ENCODE assay signal across 8 cellular contexts in genomic region chr1:231420959-231421615, GRCh38. TPM values are rescaled to one million over a fixed set of nuclear protein-coding genes. Genes with fewer than 3 reads are reported as not detected.
DNase-seq lines count a peak whose midpoint lies in the region; ATAC-seq and TF ChIP-seq lines count a peak whose summit lies in the region.

No MANE protein-coding gene starts in this region.

- H3K4me1 Mint-ChIP-seq in type B pancreatic cell (ENCODE audit: unreplicated experiment), result peaks cover 27% of the 10 kb centered on the region

- H3K36me3 Mint-ChIP-seq in type B pancreatic cell, result peaks cover 3% of the 10 kb centered on the region

- H3K79me2 ChIP-seq in OCI-LY1 (ENCODE audit: insufficient read depth, low read length) (peaks cover 50% of the 10 kb centered on the region), neural cell (replicated peaks; ENCODE audit: insufficient read depth, low read length) (peaks cover 50% of the 10 kb centered on the region)

- DNase-seq in NCI-H2171 treated with DMSO at 0.1 percent for 48 hours (lab: John Stamatoyannopoulos, UW), result peak; percentile 55
- no peak for DNase-seq in NCI-H2171 (lab: John Stamatoyannopoulos, UW)
- DNase-seq in activated T-helper 1 cell treated with anti-CD3 and anti-CD28 coated beads, Interleukin-2, amount 50 U/mL, for 16 hours (ENCODE audit: low read depth in 1 of 2, low spot score in 1 of 2), result peak; percentile 14 to 28
- peak; percentile 54 for DNase-seq in fibroblast of the aortic adventitia (ENCODE audit: low read depth)
- peak; percentile 73 for DNase-seq in type B pancreatic cell (ENCODE audit: extremely low spot score, unreplicated experiment)

- H2AFZ ChIP-seq in OCI-LY1 (ENCODE audit: low read length) (no peak overlapping the region), neural cell (ENCODE audit: low read depth, low read length) (no peak overlapping the region)

- H3K4me3 ChIP-seq in OCI-LY1 (ENCODE audit: low read depth, low read length, poor library complexity, severe bottlenecking) (peak overlapping the region; percentile 75), fibroblast of the aortic adventitia (ENCODE audit: low read depth, low read length) (peak overlapping the region; percentile 82), neural cell (ENCODE audit: low read length) (peak overlapping the region; percentile 87)

- H3K9ac ChIP-seq in OCI-LY1 (ENCODE audit: low read length) (peak overlapping the region; percentile 91), neural cell (ENCODE audit: low read length) (peak overlapping the region; percentile 82)

- TF ChIP-seq EP300 in neural cell (conservative IDR thresholded peaks at IDR 0.05; ENCODE audit: poor library complexity, severe bottlenecking), result no peak

- ATAC-seq in HG02885 (IDR thresholded peaks at IDR 0.05; ENCODE audit: poor library complexity, unreplicated experiment), result peak; percentile 16

- H4K20me1 ChIP-seq in OCI-LY1 (ENCODE audit: insufficient read depth, low read length) (no peaks in the 10 kb centered on the region), neural cell (ENCODE audit: insufficient read depth) (peaks cover 14% of the 10 kb centered on the region)

- TF ChIP-seq RAD21 in neural cell (conservative IDR thresholded peaks at IDR 0.05), result no peak

- no peaks in the 10 kb centered on the region for H3K9me3 Mint-ChIP-seq in type B pancreatic cell

- H3K27ac ChIP-seq in OCI-LY1 (ENCODE audit: low read depth, low read length, poor library complexity, severe bottlenecking) (peak overlapping the region; percentile 78), neural cell (ENCODE audit: low read length) (peak overlapping the region; percentile 72)

- peak overlapping the region; percentile 43 for H3K27ac Mint-ChIP-seq in type B pancreatic cell

- H3K4me3 Mint-ChIP-seq in type B pancreatic cell, result peak overlapping the region; percentile 90

- H3K27me3 Mint-ChIP-seq in type B pancreatic cell, result peaks cover 2% of the 10 kb centered on the region

- H3K4me1 ChIP-seq in OCI-LY1 (ENCODE audit: insufficient read depth, low read length, severe bottlenecking), result peaks cover 47% of the 10 kb centered on the region

- H3K27me3 ChIP-seq in OCI-LY1 (ENCODE audit: insufficient read depth, low read length), result no peaks in the 10 kb centered on the region
- no peaks in the 10 kb centered on the region for H3K27me3 ChIP-seq in neural cell (ENCODE audit: insufficient read depth, low read depth, low read length)

- H3K9me2 ChIP-seq in OCI-LY1 (ENCODE audit: low read depth, low read length), result no peaks in the 10 kb centered on the region
- H3K9me2 ChIP-seq in neural cell (ENCODE audit: insufficient read depth, low read length), result no peaks in the 10 kb centered on the region

- no peaks in the 10 kb centered on the region; the same call in 1 of the 2 replicates for H3K36me3 ChIP-seq in OCI-LY1 (ENCODE audit: insufficient read depth, low read length)
- H3K36me3 ChIP-seq in neural cell (ENCODE audit: insufficient read depth, low read length), result no peaks in the 10 kb centered on the region

- H3K9me3 ChIP-seq in OCI-LY1 (ENCODE audit: low read length) (no peaks in the 10 kb centered on the region), neural cell (ENCODE audit: low read length) (no peaks in the 10 kb centered on the region)

- H3K4me2 ChIP-seq in OCI-LY1 (ENCODE audit: low read length) (peak overlapping the region; percentile 99), neural cell (ENCODE audit: low read length) (peak overlapping the region; percentile 96)

- TF ChIP-seq CTCF in OCI-LY1 (IDR thresholded peaks at IDR 0.05; ENCODE audit: low read length), result no peak
- TF ChIP-seq CTCF in fibroblast of the aortic adventitia (IDR thresholded peaks at IDR 0.05; ENCODE audit: insufficient read depth, low read length), result no peak
- TF ChIP-seq CTCF in neural cell (IDR thresholded peaks at IDR 0.05; ENCODE audit: poor library complexity, severe bottlenecking), result no peak
- no peak for TF ChIP-seq CTCF in type B pancreatic cell (conservative IDR thresholded peaks at IDR 0.05)

- H3F3A ChIP-seq in OCI-LY1 (ENCODE audit: insufficient read depth, low read length) (no peaks in the 10 kb centered on the region), neural cell (ENCODE audit: insufficient read depth, low read length, poor library complexity, severe bottlenecking) (no peaks in the 10 kb centered on the region)

TF ChIP-seq in neural cell, 6 proteins besides CTCF, POLR2A, EP300 and RAD21:
- TF ChIP-seq SMC3 (conservative IDR thresholded peaks at IDR 0.05; ENCODE audit: poor library complexity) (no peak), TAF1 (IDR thresholded peaks at IDR 0.05; ENCODE audit: low read depth) (no peak), REST (IDR thresholded peaks at IDR 0.05; ENCODE audit: borderline replicate concordance) (no peak), POLR2AphosphoS5 (IDR thresholded peaks at IDR 0.05) (peak; percentile 41), EZH2 (IDR thresholded peaks at IDR 0.05; ENCODE audit: borderline replicate concordance, insufficient read depth, low read length, poor library complexity, severe bottlenecking) (no peak)

RNA-seq across cellular contexts. Expression of gene EGLN1, which starts 1.0 kb away (rescaled TPM):
- total RNA-seq in fibroblast of the aortic adventitia (ENCODE audit: low replicate concordance), result 31.2 and 44.1 TPM in 2 replicates
- polyA plus RNA-seq in neural cell, result 32.6 and 33.2 TPM in 2 replicates
- polyA minus RNA-seq in neural cell, result 42.6 and 43.6 TPM in 2 replicates
- total RNA-seq in type B pancreatic cell (ENCODE audit: low replicate concordance), result 24.2 and 27.2 TPM in 2 replicates
